1 cellular context compared by ENCODE assay signal in genomic region chr1:18936814-18937481, GRCh38.
TF ChIP-seq lines count a peak whose summit lies in the region.

No MANE protein-coding gene starts in this region.

TF ChIP-seq in liver, 16 proteins besides CTCF, POLR2A, EP300 and RAD21 (continued from another document):
- TF ChIP-seq HNF4A (conservative IDR thresholded peaks at IDR 0.05) (peak; percentile 44 to 63), MAX (IDR thresholded peaks at IDR 0.05) (peak; percentile 96), YY1 (IDR thresholded peaks at IDR 0.05) (peak; percentile 67), ZBTB33 (IDR thresholded peaks at IDR 0.05) (no peak), NR2F2 (IDR thresholded peaks at IDR 0.05) (no peak), EGR1 (IDR thresholded peaks at IDR 0.05; ENCODE audit: low read depth in 2 of 2) (no peak), TAF1 (conservative IDR thresholded peaks at IDR 0.05) (no peak), GABPA (IDR thresholded peaks at IDR 0.05 in 1 of 2, conservative IDR thresholded peaks at IDR 0.05 in 1 of 2) (no peak), JUND (IDR thresholded peaks at IDR 0.05) (no peak), FOXA2 (IDR thresholded peaks at IDR 0.05) (peak; percentile 14), REST (IDR thresholded peaks at IDR 0.05) (peak; percentile 34), HNF4G (IDR thresholded peaks at IDR 0.05) (no peak)
TF ChIP-seq in liver: peak in this region for 6.
